In genomic region chr1:206904423-206905142, GRCh38 we compare ENCODE assay signal across 18 cellular contexts. TPM values are rescaled to one million over a fixed set of nuclear protein-coding genes. Genes with fewer than 3 reads are reported as not detected.
DNase-seq lines count a peak whose midpoint lies in the region; ATAC-seq and TF ChIP-seq lines count a peak whose summit lies in the region.
"Had no signal": no experiment of that assay in that cellular context is flagged by ENCODE, and none has a peak within 500 bp of the region (broad histone marks: within the 10 kb centered on the region; RNA-seq: fewer than 3 reads in every experiment).

No MANE protein-coding gene starts in this region.

- H4K20me1 ChIP-seq in smooth muscle cell (ENCODE audit: low read depth) (no peaks in the 10 kb centered on the region), MM.1S (ENCODE audit: insufficient read depth, low read length) (no peaks in the 10 kb centered on the region)

- H3K4me1 Mint-ChIP-seq in activated naive CD4-positive, alpha-beta T cell treated with anti-CD3 and anti-CD28 coated beads for 36 hours (ENCODE audit: low read depth), result peaks cover 91% of the 10 kb centered on the region
- H3K4me1 Mint-ChIP-seq in T-cell, result peaks cover 83 to 92% (median 91%) of the 10 kb centered on the region in 3 donors

- no peak for DNase-seq in activated naive CD4-positive, alpha-beta T cell treated with anti-CD3 and anti-CD28 coated beads for 36 hours
- DNase-seq in activated naive CD4-positive, alpha-beta T cell (lab: John Stamatoyannopoulos, UW), result no peak
- no peak for DNase-seq in T-cell
- DNase-seq in epithelial cell of prostate (ENCODE audit: low read depth, low spot score), result no peak
- no peak for DNase-seq in smooth muscle cell (lab: John Stamatoyannopoulos, UW; ENCODE audit: unreplicated experiment)
- DNase-seq in SK-N-DZ (ENCODE audit: low spot score), result no peak
- DNase-seq in MM.1S, result no peak
- no peak for DNase-seq in NCI-H69 (lab: John Stamatoyannopoulos, UW)
- DNase-seq: activated CD8-positive, alpha-beta memory T cell treated with anti-CD3 and anti-CD28 coated beads, Interleukin-2, amount 10 ng/mL, durations not matched to agents 7 days and 5 days; anterior cingulate cortex; DMS 273 treated with DMSO at 0.1 percent for 48 hours; NCI-H1930; NCI-H526 had no signal

- WGBS in smooth muscle cell (ENCODE audit: low lambda C conversion rate), result 86% methylated on average over 10 of the region's 10 CpGs

- peaks cover 13% of the 10 kb centered on the region for H3K27me3 ChIP-seq in smooth muscle cell (ENCODE audit: low read depth)
- H3K27me3 ChIP-seq in MM.1S (replicated peaks; ENCODE audit: insufficient read depth, low read length), result no peaks in the 10 kb centered on the region

- H2AFZ ChIP-seq in smooth muscle cell (ENCODE audit: low read depth), result no peak overlapping the region
- no peak overlapping the region for H2AFZ ChIP-seq in MM.1S (ENCODE audit: low read length)

- TF ChIP-seq CTCF in smooth muscle cell (IDR thresholded peaks at IDR 0.05; ENCODE audit: borderline replicate concordance, insufficient read depth, poor library complexity, severe bottlenecking) (no peak), MM.1S (IDR thresholded peaks at IDR 0.05; ENCODE audit: low read length) (no peak)

- H3K4me1 ChIP-seq in smooth muscle cell (ENCODE audit: low read depth) (no peaks in the 10 kb centered on the region), MM.1S (ENCODE audit: low read length) (no peaks in the 10 kb centered on the region)

- H3K9ac ChIP-seq in smooth muscle cell (ENCODE audit: low read depth) (no peak overlapping the region), MM.1S (ENCODE audit: low read length) (no peak overlapping the region)

- peaks cover 66% of the 10 kb centered on the region for H3K36me3 Mint-ChIP-seq in activated naive CD4-positive, alpha-beta T cell treated with anti-CD3 and anti-CD28 coated beads for 36 hours (ENCODE audit: low read depth)
- peaks cover 61% of the 10 kb centered on the region for H3K36me3 Mint-ChIP-seq in T-cell

- intact Hi-C loops in activated naive CD4-positive, alpha-beta T cell treated with anti-CD3 and anti-CD28 coated beads for 36 hours (cut with micrococcal nuclease), result loop anchor here (1.0 to 5.0 kb wide), 7 partner anchors 7 to 432 kb away; partner anchors contain the start of genes IKBKE and IL24

- peak overlapping the region; percentile 96 for H3K27ac Mint-ChIP-seq in activated naive CD4-positive, alpha-beta T cell treated with anti-CD3 and anti-CD28 coated beads for 36 hours
- peak overlapping the region; percentile 90 to 92 for H3K27ac Mint-ChIP-seq in T-cell
- H3K27ac Mint-ChIP-seq: activated CD8-positive, alpha-beta memory T cell treated with anti-CD3 and anti-CD28 coated beads, Interleukin-2, amount 10 ng/mL, durations not matched to agents 7 days and 5 days had no signal

- no peaks in the 10 kb centered on the region for H3K27me3 Mint-ChIP-seq in activated naive CD4-positive, alpha-beta T cell treated with anti-CD3 and anti-CD28 coated beads for 36 hours (ENCODE audit: low read depth)
- H3K27me3 Mint-ChIP-seq in T-cell, result no peaks in the 10 kb centered on the region

- H3K4me2 ChIP-seq in smooth muscle cell (no peak overlapping the region), MM.1S (ENCODE audit: low read depth, low read length) (no peak overlapping the region)

- H3K4me3 Mint-ChIP-seq in activated naive CD4-positive, alpha-beta T cell treated with anti-CD3 and anti-CD28 coated beads for 36 hours, result peak overlapping the region; percentile 36
- peak overlapping the region in 2 of 3 donors; percentile 51 to 74 for H3K4me3 Mint-ChIP-seq in T-cell
- H3K4me3 Mint-ChIP-seq: activated CD8-positive, alpha-beta memory T cell treated with anti-CD3 and anti-CD28 coated beads, Interleukin-2, amount 10 ng/mL, durations not matched to agents 7 days and 5 days had no signal

- H3K9me3 Mint-ChIP-seq in activated naive CD4-positive, alpha-beta T cell treated with anti-CD3 and anti-CD28 coated beads for 36 hours, result no peaks in the 10 kb centered on the region
- no peaks in the 10 kb centered on the region for H3K9me3 Mint-ChIP-seq in T-cell

- no peaks in the 10 kb centered on the region for H3K9me2 ChIP-seq in MM.1S (replicated peaks; ENCODE audit: insufficient read depth, low read length)

- POLR2A ChIA-PET in T-cell (lab: Charles Lee), result no interaction called here

- H3K9me3 ChIP-seq in smooth muscle cell (replicated peaks; ENCODE audit: low read depth) (no peaks in the 10 kb centered on the region), MM.1S (replicated peaks; ENCODE audit: insufficient read depth, low read length) (no peaks in the 10 kb centered on the region)

- H3F3A ChIP-seq in smooth muscle cell (ENCODE audit: low read depth), result no peaks in the 10 kb centered on the region
- H3F3A ChIP-seq in MM.1S (ENCODE audit: insufficient read depth, low read length), result no peaks in the 10 kb centered on the region

- H3K27ac ChIP-seq in epithelial cell of prostate (peak overlapping the region; percentile 65), smooth muscle cell (ENCODE audit: low read depth) (peak overlapping the region; percentile 86), MM.1S (ENCODE audit: low read length) (no peak overlapping the region)

- ATAC-seq in T-cell (replicated peaks in 1 of 4), result no peak
- ATAC-seq: activated CD8-positive, alpha-beta memory T cell treated with anti-CD3 and anti-CD28 coated beads, Interleukin-2, amount 10 ng/mL, durations not matched to agents 7 days and 5 days had no signal

- H3K36me3 ChIP-seq in smooth muscle cell (ENCODE audit: low read depth) (no peaks in the 10 kb centered on the region), MM.1S (replicated peaks; ENCODE audit: insufficient read depth, low read length) (0 out of 2 replicates have a peak, but pooled peaks cover 4% of the 10 kb centered on the region)

- H3K79me2 ChIP-seq in smooth muscle cell (ENCODE audit: low read depth) (no peaks in the 10 kb centered on the region), MM.1S (ENCODE audit: low read length) (no peaks in the 10 kb centered on the region)

- H3K4me3 ChIP-seq in smooth muscle cell (no peak overlapping the region), MM.1S (ENCODE audit: low read length) (no peak overlapping the region)

- CTCF ChIA-PET in activated naive CD4-positive, alpha-beta T cell treated with anti-CD3 and anti-CD28 coated beads for 36 hours (lab: Charles Lee), result interaction anchor here (0.8 to 2.5 kb wide), 7 partner anchors 8 to 170 kb away, joined by 3 to 11 read pairs (median 7); partner anchors contain the start of genes IL20 and IL24
- CTCF ChIA-PET in T-cell (lab: Charles Lee), result no interaction called here

RNA-seq across cellular contexts. Expression of gene IL24, which starts 7.3 kb away (rescaled TPM):
- 10 to 100 TPM; 44.0 to 46.7 TPM for total RNA-seq in activated naive CD4-positive, alpha-beta T cell treated with anti-CD3 and anti-CD28 coated beads for 36 hours
- total RNA-seq in T-cell, result under 1 TPM in 2 of 5 donors, not detected in 3; 0.18 to 0.22 TPM
- 1.5 and 1.8 TPM in 2 replicates for total RNA-seq in smooth muscle cell
- 1.9 and 3.1 TPM in 2 replicates for polyA plus RNA-seq in smooth muscle cell
- not detected in 2 replicates for polyA plus RNA-seq in SK-N-DZ (2014; cell fraction: cytosol; rRNA removed)
- not detected in 2 replicates for polyA plus RNA-seq in SK-N-DZ (2014; cell fraction: nucleus; rRNA removed)
- total RNA-seq: activated CD8-positive, alpha-beta memory T cell treated with anti-CD3 and anti-CD28 coated beads, Interleukin-2, amount 10 ng/mL, durations not matched to agents 7 days and 5 days; dermis microvascular lymphatic vessel endothelial cell; mesenteric fat pad; osteocyte had no signal

RNA-seq across cellular contexts. Expression of gene FCMR, which starts 17.2 kb away (rescaled TPM):
- total RNA-seq in activated naive CD4-positive, alpha-beta T cell treated with anti-CD3 and anti-CD28 coated beads for 36 hours, result 10 to 100 TPM; 49.6 to 52.1 TPM
- total RNA-seq in T-cell, result 100 to 1,000 TPM; 275 to 576 (median 453) TPM
- total RNA-seq in smooth muscle cell, result not detected in 2 replicates
- polyA plus RNA-seq in smooth muscle cell, result 1.6 and 4.0 TPM in 2 replicates
- polyA plus RNA-seq in SK-N-DZ (2014; cell fraction: cytosol; rRNA removed), result not detected in 2 replicates
- polyA plus RNA-seq in SK-N-DZ (2014; cell fraction: nucleus; rRNA removed), result not detected in 2 replicates
- total RNA-seq: dermis microvascular lymphatic vessel endothelial cell, LHCN-M2, osteocyte had no signal

RNA-seq across cellular contexts. Expression of gene IL20, which starts 39.2 kb away (rescaled TPM):
- total RNA-seq in activated naive CD4-positive, alpha-beta T cell treated with anti-CD3 and anti-CD28 coated beads for 36 hours, result under 1 TPM in 1 of 2 experiments, not detected in 1; 0.31 TPM
- total RNA-seq in T-cell (not detected), smooth muscle cell (not detected in 2 replicates)
- polyA plus RNA-seq in smooth muscle cell, result 1.6 TPM in 1 of 2 replicates, not detected in the other
- not detected in 2 replicates for polyA plus RNA-seq in SK-N-DZ (2014; cell fraction: cytosol; rRNA removed)
- polyA plus RNA-seq in SK-N-DZ (2014; cell fraction: nucleus; rRNA removed), result not detected in 2 replicates
- total RNA-seq: activated CD8-positive, alpha-beta memory T cell treated with anti-CD3 and anti-CD28 coated beads, Interleukin-2, amount 10 ng/mL, durations not matched to agents 7 days and 5 days; dermis microvascular lymphatic vessel endothelial cell; LHCN-M2; mesenteric fat pad; osteocyte had no signal

RNA-seq across cellular contexts. Expression of gene PIGR, which starts 41.7 kb away (rescaled TPM):
- under 1 TPM in 1 of 2 experiments, not detected in 1; 0.10 TPM for total RNA-seq in activated naive CD4-positive, alpha-beta T cell treated with anti-CD3 and anti-CD28 coated beads for 36 hours
- total RNA-seq in T-cell, result 1 to 10 TPM in 3 of 5 donors, not detected in 2; 2.7 to 6.7 (median 3.2) TPM
- not detected in 2 replicates for total RNA-seq in smooth muscle cell
- polyA plus RNA-seq in smooth muscle cell, result not detected in 2 replicates
- not detected in 2 replicates for polyA plus RNA-seq in SK-N-DZ (2014; cell fraction: cytosol; rRNA removed)
- polyA plus RNA-seq in SK-N-DZ (2014; cell fraction: nucleus; rRNA removed), result not detected in 2 replicates
- total RNA-seq: dermis microvascular lymphatic vessel endothelial cell, fibroblast of villous mesenchyme, LHCN-M2, osteocyte had no signal

Comparison
In these comparisons a context has a peak if more than half of its experiments do, and no peak if none do; other contexts are left out.
1. RNA of gene IL24, which starts 7.3 kb away (total RNA-seq): 44.0 to 46.7 TPM in activated naive CD4-positive, alpha-beta T cell treated with anti-CD3 and anti-CD28 coated beads for 36 hours; 1.5 to 1.8 TPM in smooth muscle cell and 0.18 to 0.22 TPM in T-cell; every median in the first group is over 10 times any median in the second.
2. RNA of gene FCMR, which starts 17.2 kb away (total RNA-seq): 275 to 576 TPM in T-cell and 49.6 to 52.1 TPM in activated naive CD4-positive, alpha-beta T cell treated with anti-CD3 and anti-CD28 coated beads for 36 hours; not detected in smooth muscle cell; every median in the first group is over 10 times any median in the second.